In genomic region chr15:78396186-78396814, GRCh38 we compare ENCODE assay signal across 27 cellular contexts. TPM values are rescaled to one million over a fixed set of nuclear protein-coding genes. Genes with fewer than 3 reads are reported as not detected.
DNase-seq lines count a peak whose midpoint lies in the region; ATAC-seq, FAIRE-seq and TF ChIP-seq lines count a peak whose summit lies in the region.
"Had no signal": no experiment of that assay in that cellular context is flagged by ENCODE, and none has a peak within 500 bp of the region (broad histone marks: within the 10 kb centered on the region; RNA-seq: fewer than 3 reads in every experiment).

No MANE protein-coding gene starts in this region.

- no peak overlapping the region for H3K4me3 Mint-ChIP-seq in nephron progenitor cell
- H3K4me3 Mint-ChIP-seq: CD4-positive, alpha-beta T cell had no signal

- POLR2A ChIA-PET in A549 (lab: Yijun Ruan, JAX), result interaction anchor here (1.0 kb wide), 1 partner anchor 96 kb away, joined by 6 read pairs; the partner anchor contains the start of gene SKIC8

- peaks cover 37% of the 10 kb centered on the region for H3K27me3 Mint-ChIP-seq in nephron progenitor cell (ENCODE audit: low read depth, poor library complexity)

- no peak overlapping the region for H3K27ac ChIP-seq in A549
- H3K27ac ChIP-seq in VCaP, result peak overlapping the region; percentile 35
- H3K27ac ChIP-seq in prostate gland, result no peak overlapping the region
- H3K27ac ChIP-seq in stomach, result no peak overlapping the region
- H3K27ac ChIP-seq: 22Rv1, RWPE1 had no signal

- TF ChIP-seq CTCF in A549 (IDR thresholded peaks at IDR 0.05) (no peak), VCaP (conservative IDR thresholded peaks at IDR 0.05) (no peak), nephron progenitor cell (IDR thresholded peaks at IDR 0.05) (no peak), prostate gland (IDR thresholded peaks at IDR 0.05) (no peak), stomach (IDR thresholded peaks at IDR 0.05) (no peak)

- WGBS in A549 (ENCODE audit: missing lambda C conversion rate), result 65% methylated on average over 9 of the region's 9 CpGs
- WGBS in prostate gland, result 89% methylated on average over 9 of the region's 9 CpGs
- WGBS in stomach, 5 donors, result 83 to 100% (median 96%) methylated on average over 7 to 9 of the region's 9 CpGs

- TF ChIP-seq POLR2A in A549 (IDR thresholded peaks at IDR 0.05; ENCODE audit: low read length), result no peak
- no peak for TF ChIP-seq POLR2A in prostate gland (IDR thresholded peaks at IDR 0.05)
- no peak for TF ChIP-seq POLR2A in stomach (IDR thresholded peaks at IDR 0.05)

- H3K4me1 Mint-ChIP-seq in nephron progenitor cell, result peaks cover 25% of the 10 kb centered on the region

- no peaks in the 10 kb centered on the region for H3K36me3 Mint-ChIP-seq in nephron progenitor cell (ENCODE audit: low read depth)

- CTCF ChIA-PET in A549 (lab: Yijun Ruan, JAX), result interaction anchor here (0.8 to 22.8 kb wide), 5 partner anchors 10 to 265 kb away, joined by 6 to 240 read pairs (median 11); no protein-coding TSS in a partner anchor

- no peak for ATAC-seq in A549
- peak; percentile 6 for ATAC-seq in esophagus mucosa
- ATAC-seq: Panc1 had no signal

- intact Hi-C loops in prostate gland (cut with DNase I) (no loop called here), stomach (cut with DNase I; ENCODE audit: low total_unique reads) (no loop called here)

- H3K36me3 ChIP-seq in prostate gland, result no peaks in the 10 kb centered on the region
- no peaks in the 10 kb centered on the region for H3K36me3 ChIP-seq in stomach

- H3K27me3 ChIP-seq in prostate gland (replicated peaks; ENCODE audit: insufficient read depth), result no peaks in the 10 kb centered on the region
- no peaks in the 10 kb centered on the region for H3K27me3 ChIP-seq in stomach

- no peak for TF ChIP-seq EP300 in A549 (IDR thresholded peaks at IDR 0.05)
- TF ChIP-seq EP300 in stomach (IDR thresholded peaks at IDR 0.05), result no peak

- H3K9me3 Mint-ChIP-seq in nephron progenitor cell, result no peaks in the 10 kb centered on the region
- H3K9me3 Mint-ChIP-seq: CD4-positive, alpha-beta T cell had no signal

- no peak overlapping the region for H3K4me2 ChIP-seq in A549

- H3K4me1 ChIP-seq in A549, result no peaks in the 10 kb centered on the region
- H3K4me1 ChIP-seq in prostate gland (replicated peaks), result no peaks in the 10 kb centered on the region
- H3K4me1 ChIP-seq in stomach, result peaks cover 5 to 16% (median 11%) of the 10 kb centered on the region in 4 donors

- TF ChIP-seq RAD21 in A549 (conservative IDR thresholded peaks at IDR 0.05 in 1 of 2, IDR thresholded peaks at IDR 0.05 in 1 of 2), result no peak

- DNase-seq in A549 (ENCODE audit: low read depth in 1 of 2, low spot score in 1 of 2), result no peak
- no peak for DNase-seq in nephron progenitor cell
- no peak for DNase-seq in HK-2 (ENCODE audit: unreplicated experiment)
- no peak for DNase-seq in prostate gland (ENCODE audit: low spot score)
- no peak for DNase-seq in urothelium cell line (ENCODE audit: low spot score)
- no peak for DNase-seq in stomach
- DNase-seq: CD4-positive, alpha-beta T cell; GOT3; KBM-7; MV-4-11; NCI-H1105; NCI-H1436 treated with DMSO at 0.1 percent for 48 hours; NCI-H1930; NCI-H2107; NCI-H446 treated with DMSO at 0.1 percent for 48 hours; NK-92 treated with Interleukin-12 subunit alpha and Interleukin-12 subunit beta, amount 100 ng/mL, for 24 hours; SHP77 treated with DMSO at 0.1 percent for 48 hours had no signal

- H3K4me3 ChIP-seq in A549 (no peak overlapping the region), prostate gland (no peak overlapping the region), stomach (no peak overlapping the region)

- H3K27ac Mint-ChIP-seq in nephron progenitor cell, result peak overlapping the region; percentile 92
- H3K27ac Mint-ChIP-seq: CD4-positive, alpha-beta T cell had no signal

- H3K9me3 ChIP-seq in A549 (no peaks in the 10 kb centered on the region), prostate gland (no peaks in the 10 kb centered on the region), stomach (no peaks in the 10 kb centered on the region)

- FAIRE-seq in A549 (lab: Jason Lieb, UNC), result no peak
- FAIRE-seq in urothelium cell line (lab: Jason Lieb, UNC), result no peak

TF ChIP-seq in A549, 52 proteins besides CTCF, POLR2A, EP300 and RAD21:
- no peak for TF ChIP-seq EHF (CRISPR knock-in tag; IDR thresholded peaks at IDR 0.05)
- peak; percentile 9 for TF ChIP-seq ZFP36 (IDR thresholded peaks at IDR 0.05; ENCODE audit: borderline replicate concordance, partially characterized antibody)
- no peak for TF ChIP-seq MYC (IDR thresholded peaks at IDR 0.05; ENCODE audit: borderline replicate concordance, low read length)
TF ChIP-seq in A549: peak in this region for 1.

RNA-seq across cellular contexts. Expression of gene IREB2, which starts 41.7 kb away (rescaled TPM):
- polyA plus RNA-seq in A549 (2011; rRNA removed) (71.0 and 78.1 TPM in 2 replicates), A549 (2017; fragmentation: RNase III; extraction: RNeasy Plus Mini Kit Qiagen cat#74134 plus additional on column Dnase treatment) (37.3 to 38.8 TPM (median 38.4 TPM) in 3 replicates), stomach (1 to 10 TPM; 7.0 to 9.0 (median 8.5) TPM)
- 13.0 and 15.2 TPM in 2 replicates for polyA plus RNA-seq in A549 (2012; cell fraction: cytosol; rRNA removed)
- polyA plus RNA-seq in A549 (2012; cell fraction: nucleus; rRNA removed), result 12.3 and 17.8 TPM in 2 replicates
- 56.7 and 65.1 TPM in 2 replicates for polyA minus RNA-seq in A549 (2011; rRNA and poly(A)+ RNA removed)
- total RNA-seq in esophagus mucosa (33.0 TPM), prostate gland (10 to 100 TPM; 30.5 to 39.0 TPM), stomach (100 to 1,000 TPM in 4 of 5 donors, 10 to 100 TPM in 1; 34.1 to 248 (median 130) TPM)

RNA-seq across cellular contexts. Expression of gene CRABP1, which starts 56.1 kb away (rescaled TPM):
- 0.57 and 1.3 TPM in 2 replicates for polyA plus RNA-seq in A549 (2011; rRNA removed)
- polyA plus RNA-seq in A549 (2012; cell fraction: cytosol; rRNA removed), result 1.7 and 2.1 TPM in 2 replicates
- 0.39 and 0.80 TPM in 2 replicates for polyA plus RNA-seq in A549 (2012; cell fraction: nucleus; rRNA removed)
- polyA plus RNA-seq in A549 (2017; fragmentation: RNase III; extraction: RNeasy Plus Mini Kit Qiagen cat#74134 plus additional on column Dnase treatment), result 0.79 to 1.1 TPM (median 1.0 TPM) in 3 replicates
- polyA minus RNA-seq in A549 (2011; rRNA and poly(A)+ RNA removed), result 0.79 TPM in 1 of 2 replicates, not detected in the other
- total RNA-seq in esophagus mucosa, result not detected
- total RNA-seq in prostate gland, result not detected
- total RNA-seq in stomach, result 1 to 10 TPM in 1 of 5 donors, not detected in 4; 2.8 TPM
- polyA plus RNA-seq in stomach, result 1 to 10 TPM in 1 of 3 donors, under 1 TPM in 1, not detected in 1; 0.62 to 4.9 TPM
- total RNA-seq: CD4-positive, alpha-beta T cell; G401; HT1080; LHCN-M2; MCF 10A had no signal
- polyA plus RNA-seq: BJ had no signal
